Comparison of ENCODE assay signal across 23 cellular contexts in genomic region chr3:156577731-156578130, GRCh38. TPM values are rescaled to one million over a fixed set of nuclear protein-coding genes. Genes with fewer than 3 reads are reported as not detected.
DNase-seq lines count a peak whose midpoint lies in the region; ATAC-seq, FAIRE-seq and TF ChIP-seq lines count a peak whose summit lies in the region.
"Had no signal": no experiment of that assay in that cellular context is flagged by ENCODE, and none has a peak within 500 bp of the region (broad histone marks: within the 10 kb centered on the region; RNA-seq: fewer than 3 reads in every experiment).

No MANE protein-coding gene starts in this region.

- peaks cover 39% of the 10 kb centered on the region for H3K4me1 Mint-ChIP-seq in CD14-positive monocyte
- H3K4me1 Mint-ChIP-seq: activated naive CD8-positive, alpha-beta T cell treated with anti-CD3 and anti-CD28 coated beads, Interleukin-2, amount 10 ng/mL, durations not matched to agents 7 days and 5 days had no signal

- no peaks in the 10 kb centered on the region for H3K27me3 ChIP-seq in adipocyte (replicated peaks; ENCODE audit: control insufficient read depth, insufficient read depth, low read length)
- H3K27me3 ChIP-seq: testis had no signal

- H3K9me3 Mint-ChIP-seq in CD14-positive monocyte = peaks cover 0 to 2% (median 0%) of the 10 kb centered on the region in 7 donors
- H3K9me3 Mint-ChIP-seq: activated T-cell treated with anti-CD3 and anti-CD28 coated beads, Interleukin-2, amount 50 U/mL, for 72 hours; neural crest cell had no signal

- DNase-seq in CD14-positive monocyte (ENCODE audit: low spot score) (no peak), H54 (ENCODE audit: insufficient read length, low spot score) (no peak), adipocyte (ENCODE audit: low read depth) (peak; percentile 46), fibroblast of the aortic adventitia (ENCODE audit: low read depth) (peak; percentile 43), NCI-H1417 (lab: John Stamatoyannopoulos, UW) (no peak), midbrain (lab: John Stamatoyannopoulos, UW) (no peak)
- no peak for DNase-seq in activated T-cell treated with anti-CD3 and anti-CD28 coated beads, Interleukin-2, amount 50 U/mL, for 48 hours
- DNase-seq: activated CD4-positive, alpha-beta T cell treated with anti-CD3 and anti-CD28 coated beads, Interleukin-2, amount 50 U/mL, for 4 hours; activated naive CD8-positive, alpha-beta T cell treated with anti-CD3 and anti-CD28 coated beads, Interleukin-2, amount 10 ng/mL, durations not matched to agents 7 days and 5 days; activated T-cell treated with anti-CD3 and anti-CD28 coated beads, Interleukin-2, amount 50 U/mL, for 72 hours; central memory CD4-positive, alpha-beta T cell; foreskin melanocyte; hypothalamus; NCI-H1436 treated with DMSO at 0.1 percent for 48 hours; NCI-H2171 treated with DMSO at 0.1 percent for 48 hours; stimulated activated CD8-positive, alpha-beta memory T cell treated with anti-CD3 and anti-CD28 coated beads, Interleukin-4, amount 100 ng/mL, for 48 hours; SW 1271; testis had no signal

- no peak for ATAC-seq in GM21786 (IDR thresholded peaks at IDR 0.05; ENCODE audit: unreplicated experiment)
- ATAC-seq: activated T-cell treated with anti-CD3 and anti-CD28 coated beads, Interleukin-2, amount 50 U/mL, for 72 hours had no signal

- H3K36me3 ChIP-seq in adipocyte (ENCODE audit: control insufficient read depth, insufficient read depth, low read length, severe bottlenecking) = no peaks in the 10 kb centered on the region

- H3K4me3 ChIP-seq in adipocyte (ENCODE audit: low read length) = no peak overlapping the region
- H3K4me3 ChIP-seq in fibroblast of the aortic adventitia (ENCODE audit: low read depth, low read length) = no peak overlapping the region
- H3K4me3 ChIP-seq: smooth muscle cell, testis had no signal

- no peak overlapping the region for H3K4me3 Mint-ChIP-seq in CD14-positive monocyte
- H3K4me3 Mint-ChIP-seq: activated naive CD8-positive, alpha-beta T cell treated with anti-CD3 and anti-CD28 coated beads, Interleukin-2, amount 10 ng/mL, durations not matched to agents 7 days and 5 days; activated T-cell treated with anti-CD3 and anti-CD28 coated beads, Interleukin-2, amount 50 U/mL, for 72 hours; neural crest cell had no signal

- H3K27ac Mint-ChIP-seq in CD14-positive monocyte = peak overlapping the region in 4 of 7 donors; percentile 25 to 83 (median 56)
- H3K27ac Mint-ChIP-seq: activated naive CD8-positive, alpha-beta T cell treated with anti-CD3 and anti-CD28 coated beads, Interleukin-2, amount 10 ng/mL, durations not matched to agents 7 days and 5 days; activated T-cell treated with anti-CD3 and anti-CD28 coated beads, Interleukin-2, amount 50 U/mL, for 72 hours had no signal

- TF ChIP-seq CTCF in CD14-positive monocyte (IDR thresholded peaks at IDR 0.05) = no peak
- no peak for TF ChIP-seq CTCF in fibroblast of the aortic adventitia (IDR thresholded peaks at IDR 0.05; ENCODE audit: insufficient read depth, low read length)

- H3K27me3 Mint-ChIP-seq in CD14-positive monocyte (ENCODE audit: low read depth in 3 of 3) = peaks cover 0 to 3% (median 0%) of the 10 kb centered on the region in 3 donors

- no peak overlapping the region for H3K9ac ChIP-seq in adipocyte (ENCODE audit: low read length)

- intact Hi-C loops in CD14-positive monocyte (cut with micrococcal nuclease) = no loop called here

- no peaks in the 10 kb centered on the region for H3K9me3 ChIP-seq in adipocyte (ENCODE audit: control insufficient read depth, low read length)
- H3K9me3 ChIP-seq: testis had no signal

- FAIRE-seq in H54 (lab: Jason Lieb, UNC) = peak; percentile 27
- FAIRE-seq: GM12892, TTC549 had no signal

- no peaks in the 10 kb centered on the region for H3K36me3 Mint-ChIP-seq in CD14-positive monocyte

- no peak for TF ChIP-seq POLR2A in H54 (IDR thresholded peaks at IDR 0.05; ENCODE audit: low read depth, low read length)

- H3K4me1 ChIP-seq in adipocyte (ENCODE audit: control insufficient read depth, insufficient read depth, low read length) = peaks cover 15% of the 10 kb centered on the region
- H3K4me1 ChIP-seq: testis had no signal

RNA-seq across cellular contexts. Expression of gene SSR3, which starts 22.8 kb away (rescaled TPM):
- polyA plus RNA-seq in CD14-positive monocyte = 100 to 1,000 TPM; 230 to 243 TPM
- 179 and 420 TPM in 2 replicates for total RNA-seq in fibroblast of the aortic adventitia (ENCODE audit: low replicate concordance)

Comparison
In these comparisons a context has a peak if more than half of its experiments do, and no peak if none do; other contexts are left out.
1. DNase-seq: peak in adipocyte (single experiment) and fibroblast of the aortic adventitia (single experiment); none in CD14-positive monocyte (single experiment), H54 (single experiment), activated T-cell treated with anti-CD3 and anti-CD28 coated beads, Interleukin-2, amount 50 U/mL, for 48 hours (0 of 2), NCI-H1417 (0 of 3) and midbrain (single experiment).